In genomic region chr19:2933490-2933910, GRCh38 we compare ENCODE assay signal across 14 cellular contexts. TPM values are rescaled to one million over a fixed set of nuclear protein-coding genes. Genes with fewer than 3 reads are reported as not detected.
A peak's percentile ranks its signal among the peaks of the same experiment; 100 is the strongest.
DNase-seq lines count a peak whose midpoint lies in the region; ATAC-seq and TF ChIP-seq lines count a peak whose summit lies in the region.
"Had no signal": no experiment of that assay in that cellular context is flagged by ENCODE, and none has a peak within 500 bp of the region (broad histone marks: within the 10 kb centered on the region; RNA-seq: fewer than 3 reads in every experiment).

No MANE protein-coding gene starts in this region.

- H4K20me1 ChIP-seq in IMR-90 (ENCODE audit: insufficient read depth, low read length), result no peaks in the 10 kb centered on the region

- intact Hi-C loops in Calu3 (cut with micrococcal nuclease; ENCODE audit: unreplicated experiment), result no loop called here
- intact Hi-C loops in IMR-90 (cut with micrococcal nuclease), result no loop called here

- no peak overlapping the region for H3K27ac ChIP-seq in IMR-90 (ENCODE audit: insufficient read depth, low read length)
- H3K27ac ChIP-seq in duodenal mucosa (ENCODE audit: low read depth, low read length), result no peak overlapping the region

- no peak overlapping the region for H4K8ac ChIP-seq in IMR-90 (ENCODE audit: low read depth in 2 of 2, low read length in 2 of 2)

- no peak overlapping the region for H2AFZ ChIP-seq in IMR-90 (replicated peaks; ENCODE audit: low read length, poor library complexity)

- H3K79me1 ChIP-seq in IMR-90 (ENCODE audit: low read depth in 1 of 2, low read length in 2 of 2), result no peaks in the 10 kb centered on the region

- no peak overlapping the region for H2BK120ac ChIP-seq in IMR-90 (ENCODE audit: low read depth, low read length)

- H3K9me3 Mint-ChIP-seq in Calu3 (ENCODE audit: low read depth, unreplicated experiment), result peaks cover 5% of the 10 kb centered on the region

- H2AK5ac ChIP-seq in IMR-90 (ENCODE audit: low read depth, low read length), result no peak overlapping the region

- dilution Hi-C loops in IMR-90 (cut with HindIII; ENCODE audit: low sequenced_read_pairs, unreplicated experiment), result no loop called here

- H3K4ac ChIP-seq in IMR-90 (ENCODE audit: low read depth, low read length), result no peak overlapping the region

- no peaks in the 10 kb centered on the region for H3K4me1 Mint-ChIP-seq in Calu3 (ENCODE audit: low read depth, unreplicated experiment)

- no peak overlapping the region for H3K18ac ChIP-seq in IMR-90 (ENCODE audit: low read depth, low read length)

- H3K27ac Mint-ChIP-seq in Calu3 (ENCODE audit: unreplicated experiment), result peak overlapping the region; percentile 81

- H3K9me3 ChIP-seq in IMR-90 (ENCODE audit: control insufficient read depth, insufficient read depth, low read length) (peaks cover 50% of the 10 kb centered on the region), duodenal mucosa (ENCODE audit: control insufficient read depth in 1 of 2, low read length in 2 of 2) (peaks cover 24% of the 10 kb centered on the region in 2 donors), mucosa of stomach (ENCODE audit: control insufficient read depth, low read length) (peaks cover 18% of the 10 kb centered on the region)

- TF ChIP-seq POLR2A in IMR-90 (IDR thresholded peaks at IDR 0.05; ENCODE audit: low read depth, low read length), result no peak

- no peak overlapping the region for H2AK9ac ChIP-seq in IMR-90 (replicated peaks; ENCODE audit: low read depth, low read length, poor library complexity)

- no peak overlapping the region for H4K5ac ChIP-seq in IMR-90 (ENCODE audit: low read depth, low read length)

- no peak overlapping the region for H2BK5ac ChIP-seq in IMR-90 (ENCODE audit: low read depth, low read length, poor library complexity, severe bottlenecking)

- peaks cover 35% of the 10 kb centered on the region for H3K36me3 ChIP-seq in IMR-90 (ENCODE audit: control insufficient read depth, insufficient read depth, low read length)
- H3K36me3 ChIP-seq in duodenal mucosa (ENCODE audit: control insufficient read depth in 1 of 2, insufficient read depth in 2 of 2, low read length in 2 of 2), result peaks cover 22 to 52% of the 10 kb centered on the region in 2 donors
- H3K36me3 ChIP-seq in mucosa of stomach (ENCODE audit: control insufficient read depth, insufficient read depth, low read length), result peaks cover 21% of the 10 kb centered on the region

- H3K4me3 ChIP-seq in IMR-90 (ENCODE audit: insufficient read depth, low read depth, low read length) (no peak overlapping the region), duodenal mucosa (ENCODE audit: low read depth in 1 of 2, low read length in 2 of 2) (peak overlapping the region; percentile 32 to 41), mucosa of stomach (ENCODE audit: low read length) (peak overlapping the region; percentile 6)

- no peak overlapping the region for H3K9ac ChIP-seq in IMR-90 (ENCODE audit: low read depth, low read length)
- no peak overlapping the region for H3K9ac ChIP-seq in duodenal mucosa (ENCODE audit: low read depth in 1 of 2, low read length in 2 of 2)
- H3K9ac ChIP-seq in mucosa of stomach (ENCODE audit: low read length), result no peak overlapping the region

- CTCF ChIA-PET in Calu3 (lab: Charles Lee) (no interaction called here), IMR-90 (lab: Yijun Ruan, JAX) (no interaction called here)

- DNase-seq in Calu3 (no peak), IMR-90 (no peak), amygdala (lab: John Stamatoyannopoulos, UW) (no peak)
- DNase-seq: KG1, NCI-H1048, NCI-H446, NCI-H82, Right ventricle myocardium superior had no signal

- H3K56ac ChIP-seq in IMR-90 (ENCODE audit: extremely low read depth, insufficient read depth, low read length), result no peak overlapping the region

- ATAC-seq in IMR-90 (ENCODE audit: low read depth) (no peak), GM19397 (IDR thresholded peaks at IDR 0.05; ENCODE audit: unreplicated experiment) (no peak), HG03469 (IDR thresholded peaks at IDR 0.05; ENCODE audit: unreplicated experiment) (no peak), GM21786 (IDR thresholded peaks at IDR 0.05; ENCODE audit: unreplicated experiment) (no peak)
- ATAC-seq: Panc1 had no signal

- BruUV-seq in Calu3 (replicated peaks; lab: Mats Ljungman, UMichigan) (no TSS peak), IMR-90 (replicated peaks; lab: Mats Ljungman, UMichigan) (no TSS peak)

- TF ChIP-seq CTCF in Calu3 (IDR thresholded peaks at IDR 0.05; ENCODE audit: unreplicated experiment), result no peak
- no peak for TF ChIP-seq CTCF in IMR-90 (conservative IDR thresholded peaks at IDR 0.05; ENCODE audit: low read depth, low read length)

- H3K4me1 ChIP-seq in IMR-90 (ENCODE audit: control insufficient read depth, insufficient read depth, low read length), result no peaks in the 10 kb centered on the region
- H3K4me1 ChIP-seq in duodenal mucosa (ENCODE audit: control insufficient read depth in 1 of 2, insufficient read depth in 2 of 2, low read length in 2 of 2), result no peaks in the 10 kb centered on the region
- no peaks in the 10 kb centered on the region for H3K4me1 ChIP-seq in mucosa of stomach (ENCODE audit: control insufficient read depth, insufficient read depth, low read length)

- H3K36me3 Mint-ChIP-seq in Calu3 (ENCODE audit: insufficient read depth, unreplicated experiment), result peaks cover 33% of the 10 kb centered on the region

- no peaks in the 10 kb centered on the region for H3K27me3 ChIP-seq in IMR-90 (ENCODE audit: control insufficient read depth, insufficient read depth, low read length)
- H3K27me3 ChIP-seq in duodenal mucosa (ENCODE audit: control insufficient read depth in 1 of 2, insufficient read depth in 2 of 2, low read length in 2 of 2), result no peaks in the 10 kb centered on the region
- no peaks in the 10 kb centered on the region for H3K27me3 ChIP-seq in mucosa of stomach (ENCODE audit: control insufficient read depth, insufficient read depth, low read length)

- H3K4me3 Mint-ChIP-seq in Calu3 (ENCODE audit: low read depth, unreplicated experiment), result no peak overlapping the region

- no peaks in the 10 kb centered on the region for H3K9me1 ChIP-seq in IMR-90 (ENCODE audit: insufficient read depth, low read length)

- H3K4me2 ChIP-seq in IMR-90 (ENCODE audit: low read depth, low read length), result no peak overlapping the region

- POLR2A ChIA-PET in IMR-90 (lab: Charles Lee; ENCODE audit: unreplicated experiment), result no interaction called here

- TF ChIP-seq RAD21 in IMR-90 (IDR thresholded peaks at IDR 0.05; ENCODE audit: low read length), result no peak

- H3K14ac ChIP-seq in IMR-90 (replicated peaks; ENCODE audit: low read depth, low read length), result no peak overlapping the region

- no peaks in the 10 kb centered on the region for H3K27me3 Mint-ChIP-seq in Calu3 (ENCODE audit: unreplicated experiment)

- 99% methylated on average over 12 of the region's 18 CpGs; no CpG with 5 or more reads in 1 of the 2 experiments for WGBS in IMR-90 (ENCODE audit: extremely low coverage in 2 of 2, insufficient read length in 1 of 2), 2 experiments

- H2BK20ac ChIP-seq in IMR-90 (ENCODE audit: low read depth, low read length), result no peak overlapping the region

- H2BK15ac ChIP-seq in IMR-90 (ENCODE audit: low read depth, low read length), result no peak overlapping the region

- in situ Hi-C loops in IMR-90 (cut with MboI; ENCODE audit: low sequenced_read_pairs), result no loop called here

- no peak overlapping the region for H4K91ac ChIP-seq in IMR-90 (ENCODE audit: insufficient read depth, low read depth, low read length)

- H3K23ac ChIP-seq in IMR-90 (ENCODE audit: low read depth, low read length), result no peak overlapping the region

TF ChIP-seq in IMR-90, 13 proteins besides CTCF, POLR2A, EP300 and RAD21:
- TF ChIP-seq ELK1 (IDR thresholded peaks at IDR 0.05; ENCODE audit: borderline replicate concordance, low read depth, low read length) (no peak), RCOR1 (IDR thresholded peaks at IDR 0.05; ENCODE audit: insufficient replicate concordance, low read length) (peak; percentile 54)

RNA-seq across cellular contexts. Expression of gene ZNF77, which starts 11.3 kb away (rescaled TPM):
- total RNA-seq in Calu3 (2022) (3.6 and 5.0 TPM in 2 replicates), IMR-90 (2012; rRNA removed) (5.3 and 6.5 TPM in 2 replicates)
- 3.6 and 3.9 TPM in 2 replicates for polyA plus RNA-seq in IMR-90 (2012; rRNA removed)
- polyA plus RNA-seq in IMR-90 (2012; cell fraction: cytosol; rRNA removed), result 1.1 and 2.7 TPM in 2 replicates
- polyA plus RNA-seq in IMR-90 (2012; cell fraction: nucleus; rRNA removed; ENCODE audit: low replicate concordance), result 2.2 and 8.0 TPM in 2 replicates

RNA-seq across cellular contexts. Expression of gene ZNF57, which starts 32.8 kb away (rescaled TPM):
- total RNA-seq in Calu3 (2022), result 4.1 and 6.0 TPM in 2 replicates
- 6.1 and 8.6 TPM in 2 replicates for total RNA-seq in IMR-90 (2012; rRNA removed)
- 1.6 and 2.2 TPM in 2 replicates for polyA plus RNA-seq in IMR-90 (2012; rRNA removed)
- 0.47 and 0.66 TPM in 2 replicates for polyA plus RNA-seq in IMR-90 (2012; cell fraction: cytosol; rRNA removed)
- 0.28 and 2.9 TPM in 2 replicates for polyA plus RNA-seq in IMR-90 (2012; cell fraction: nucleus; rRNA removed; ENCODE audit: low replicate concordance)

RNA-seq across cellular contexts. Expression of gene TLE6, which starts 43.9 kb away (rescaled TPM):
- total RNA-seq in Calu3 (2022) (2.1 and 3.4 TPM in 2 replicates), IMR-90 (2012; rRNA removed) (under 0.01 and 0.28 TPM in 2 replicates)
- 0.17 TPM in 1 of 2 replicates, not detected in the other for polyA plus RNA-seq in IMR-90 (2012; rRNA removed)
- 0.14 TPM in 1 of 2 replicates, not detected in the other for polyA plus RNA-seq in IMR-90 (2012; cell fraction: cytosol; rRNA removed)
- 0.50 and 0.67 TPM in 2 replicates for polyA plus RNA-seq in IMR-90 (2012; cell fraction: nucleus; rRNA removed; ENCODE audit: low replicate concordance)
